Comparison of ENCODE assay signal across 8 cellular contexts in genomic region chr3:183298708-183299153, GRCh38. TPM values are rescaled to one million over a fixed set of nuclear protein-coding genes. Genes with fewer than 3 reads are reported as not detected.
A peak's percentile ranks its signal among the peaks of the same experiment; 100 is the strongest.
DNase-seq lines count a peak whose midpoint lies in the region; ATAC-seq, FAIRE-seq and TF ChIP-seq lines count a peak whose summit lies in the region.

No MANE protein-coding gene starts in this region.

- DNase-seq in BJ (ENCODE audit: low read depth) = peak; percentile 35
- peak; percentile 38 for DNase-seq in NCI-H146 treated with DMSO at 0.1 percent for 48 hours (lab: John Stamatoyannopoulos, UW; ENCODE audit: unreplicated experiment)
- DNase-seq in ascending aorta (ENCODE audit: low spot score in 2 of 2) = peak; percentile 45 to 72
- DNase-seq in iPS-NIHi7 (ENCODE audit: extremely low spot score) = peak; percentile 68
- peak; percentile 83 for DNase-seq in urothelium cell line (ENCODE audit: low spot score)
- DNase-seq in kidney glomerular epithelial cell (lab: John Stamatoyannopoulos, UW) = no peak

- no peaks in the 10 kb centered on the region for H3K4me1 ChIP-seq in ascending aorta

- H3K36me3 ChIP-seq in BJ (ENCODE audit: control insufficient read depth, insufficient read depth, low read length) (no peaks in the 10 kb centered on the region), ascending aorta (no peaks in the 10 kb centered on the region)

- CTCF ChIA-PET in BJ (lab: Yijun Ruan, JAX) = no interaction called here

- TF ChIP-seq CTCF in BJ (IDR thresholded peaks at IDR 0.05; ENCODE audit: insufficient read depth, low read depth, low read length) = no peak
- no peak for TF ChIP-seq CTCF in ascending aorta (IDR thresholded peaks at IDR 0.05)

- no peak for FAIRE-seq in urothelium cell line (lab: Jason Lieb, UNC)

- no peaks in the 10 kb centered on the region for H3K9me3 ChIP-seq in ascending aorta

- POLR2A ChIA-PET in BJ (lab: Charles Lee) = no interaction called here

- H3K27me3 ChIP-seq in BJ (ENCODE audit: control insufficient read depth, insufficient read depth, low read length) (no peaks in the 10 kb centered on the region; the same call in 1 of the 2 replicates), ascending aorta (no peaks in the 10 kb centered on the region)

- ATAC-seq in HG02571 (IDR thresholded peaks at IDR 0.05; ENCODE audit: unreplicated experiment) (no peak), GM19023 (IDR thresholded peaks at IDR 0.05; ENCODE audit: unreplicated experiment) (no peak)

- no peak overlapping the region for H3K27ac ChIP-seq in ascending aorta

- no peak overlapping the region for H3K4me3 ChIP-seq in BJ (ENCODE audit: low read depth, low read length)
- no peak overlapping the region for H3K4me3 ChIP-seq in ascending aorta

- intact Hi-C loops in ascending aorta (cut with DNase I) = no loop called here

RNA-seq across cellular contexts. Expression of gene B3GNT5, which starts 45.7 kb away (rescaled TPM):
- polyA plus RNA-seq in BJ (2011; rRNA removed) = 0.27 and 0.60 TPM in 2 replicates
- 0.15 and 0.28 TPM in 2 replicates for polyA minus RNA-seq in BJ (2011; rRNA and poly(A)+ RNA removed)
- total RNA-seq in ascending aorta = 0.11 TPM
